In the genomic region with DNA sequence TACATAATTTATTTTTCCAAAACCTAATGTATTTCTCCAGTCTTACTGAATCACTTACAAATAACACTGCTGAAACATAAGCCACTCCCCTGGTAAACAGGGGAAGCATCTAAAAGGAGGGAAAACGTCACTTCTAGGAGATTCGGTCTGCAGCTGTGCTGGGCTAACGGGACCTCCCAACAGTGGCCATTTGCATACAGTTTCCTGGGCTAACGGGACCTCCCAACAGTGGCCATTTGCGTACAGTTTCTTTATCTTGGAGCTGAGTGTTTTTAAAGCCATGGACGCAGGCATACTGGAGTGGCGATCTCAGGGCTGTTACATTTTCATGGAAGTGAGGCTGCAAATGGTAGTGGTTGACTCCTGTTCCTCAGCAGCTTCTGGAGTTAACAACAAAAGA, we compare ENCODE assay signal across 22 cellular contexts.
DNase-seq lines count a peak whose midpoint lies in the region; ATAC-seq, FAIRE-seq and TF ChIP-seq lines count a peak whose summit lies in the region.
"Had no signal": no experiment of that assay in that cellular context is flagged by ENCODE, and none has a peak within 500 bp of the region (broad histone marks: within the 10 kb centered on the region; RNA-seq: fewer than 3 reads in every experiment).

No MANE protein-coding gene starts in this region.

- H3K27ac ChIP-seq in breast epithelium (no peak overlapping the region), K562 (ENCODE audit: extremely low read depth, low read depth, low read length) (peak overlapping the region; percentile 83)
- H3K27ac ChIP-seq: 22Rv1, A549, C4-2B, HL-60, KMS-11 had no signal

- TF ChIP-seq EP300 in K562 (IDR thresholded peaks at IDR 0.05; ENCODE audit: low read length): no peak

- BruUV-seq in MCF 10A (replicated peaks; lab: Mats Ljungman, UMichigan) (no TSS peak), K562 (replicated peaks; lab: Mats Ljungman, UMichigan) (no TSS peak)

- no peak overlapping the region for H3K4me3 Mint-ChIP-seq in MCF 10A (ENCODE audit: unreplicated experiment)
- H3K4me3 Mint-ChIP-seq: CD4-positive, alpha-beta T cell; HFFc6 had no signal

- ATAC-seq in K562: peak; percentile 67
- ATAC-seq: A549, HCT116 had no signal

- CTCF ChIA-PET in MCF 10A (lab: Yijun Ruan, JAX) (interaction anchor here (0.6 kb wide), 1 partner anchor 429 kb away, joined by 4 read pairs; no protein-coding TSS in a partner anchor), K562 (lab: Yijun Ruan, JAX; ENCODE audit: low intra/inter-chr PET ratio) (no interaction called here)

- H3K4me1 ChIP-seq in breast epithelium (no peaks in the 10 kb centered on the region), K562 (replicated peaks in 1 of 2; ENCODE audit: control insufficient read depth in 2 of 2, insufficient read depth in 2 of 2, low read length in 2 of 2) (peaks cover 4 to 13% of the 10 kb centered on the region in 2 experiments; a peak in 4 of 5 replicates)
- H3K4me1 ChIP-seq: A549, Caco-2 had no signal

- peak overlapping the region; percentile 90 for H2AFZ ChIP-seq in K562 (ENCODE audit: low read depth, low read length)

- H3K4me2 ChIP-seq in K562 (ENCODE audit: insufficient read depth, low read length): peak overlapping the region; percentile 76
- H3K4me2 ChIP-seq: A549, KMS-11 had no signal

- H3K36me3 ChIP-seq in breast epithelium: no peaks in the 10 kb centered on the region
- no peaks in the 10 kb centered on the region for H3K36me3 ChIP-seq in K562 (ENCODE audit: control insufficient read depth, insufficient read depth, low read length)

- H3K9me3 Mint-ChIP-seq in MCF 10A (ENCODE audit: unreplicated experiment): peaks cover 5% of the 10 kb centered on the region

- H3K4me3 ChIP-seq in breast epithelium: no peak overlapping the region
- no peak overlapping the region for H3K4me3 ChIP-seq in K562
- H3K4me3 ChIP-seq: A549 had no signal

- no peaks in the 10 kb centered on the region for H3K36me3 Mint-ChIP-seq in MCF 10A (ENCODE audit: insufficient read depth, unreplicated experiment)

- POLR2A ChIA-PET in MCF 10A (lab: Yijun Ruan, JAX): no interaction called here
- POLR2A ChIA-PET in K562 (lab: Yijun Ruan, JAX): no interaction called here

- TF ChIP-seq RAD21 in K562 (CRISPR knock-in tag; conservative IDR thresholded peaks at IDR 0.05 in 1 of 2, IDR thresholded peaks at IDR 0.05 in 1 of 2): no peak

- peak overlapping the region; percentile 4 for H3K27ac Mint-ChIP-seq in MCF 10A (ENCODE audit: low read depth, unreplicated experiment)
- H3K27ac Mint-ChIP-seq: CD4-positive, alpha-beta T cell; HFFc6 had no signal

- TF ChIP-seq POLR2A in breast epithelium (IDR thresholded peaks at IDR 0.05) (no peak), K562 (conservative IDR thresholded peaks at IDR 0.05) (no peak)

- no peaks in the 10 kb centered on the region for H4K20me1 ChIP-seq in K562 (replicated peaks; ENCODE audit: control insufficient read depth, insufficient read depth, low read length)

- intact Hi-C loops in MCF 10A (cut with micrococcal nuclease): no loop called here
- intact Hi-C loops in breast epithelium (cut with DNase I; ENCODE audit: low total_unique reads): no loop called here
- intact Hi-C loops in K562 (cut with micrococcal nuclease): no loop called here

- in situ Hi-C loops in K562 (cut with MboI): no loop called here
- in situ Hi-C loops in GM13976 (cut with MboI; ENCODE audit: low sequenced_read_pairs, unreplicated experiment): no loop called here

- peaks cover 6% of the 10 kb centered on the region for H3K4me1 Mint-ChIP-seq in MCF 10A (ENCODE audit: insufficient read depth, unreplicated experiment)

- H3K27me3 ChIP-seq in breast epithelium (no peaks in the 10 kb centered on the region), K562 (ENCODE audit: control insufficient read depth in 2 of 2, insufficient read depth in 2 of 2, low read length in 2 of 2) (no peaks in the 10 kb centered on the region)

- H3K27me3 Mint-ChIP-seq in MCF 10A (ENCODE audit: insufficient read depth, unreplicated experiment): no peaks in the 10 kb centered on the region
- H3K27me3 Mint-ChIP-seq: CD4-positive, alpha-beta T cell had no signal

- no peaks in the 10 kb centered on the region for H3K9me1 ChIP-seq in K562 (ENCODE audit: control insufficient read depth, insufficient read depth, low read length)

- no peak for FAIRE-seq in K562 (lab: Jason Lieb, UNC)
- FAIRE-seq: A549, D721Med, G401.6, GM12891, GM18507, H54 had no signal

- TF ChIP-seq CTCF in MCF 10A (IDR thresholded peaks at IDR 0.05; ENCODE audit: unreplicated experiment): no peak
- no peak for TF ChIP-seq CTCF in breast epithelium (IDR thresholded peaks at IDR 0.05)
- TF ChIP-seq CTCF in K562 (IDR thresholded peaks at IDR 0.05 in 2 of 3, conservative IDR thresholded peaks at IDR 0.05 in 1 of 3; ENCODE audit: insufficient read depth in 2 of 3, low read depth in 1 of 3, low read length in 3 of 3): no peak
- no peak for TF ChIP-seq CTCF in GM13976 (IDR thresholded peaks at IDR 0.05; ENCODE audit: borderline replicate concordance, control extremely low read depth, extremely low read depth, insufficient read depth, missing control alignments)

- H3K9me3 ChIP-seq in breast epithelium (peaks cover 0 to 8% of the 10 kb centered on the region in 2 donors), K562 (replicated peaks; ENCODE audit: control insufficient read depth, insufficient read depth, low read depth, low read length) (no peaks in the 10 kb centered on the region)
- H3K9me3 ChIP-seq: A549, Caco-2 had no signal

- no peak for DNase-seq in MCF 10A (ENCODE audit: unreplicated experiment)
- DNase-seq in breast epithelium (ENCODE audit: low spot score in 2 of 2): no peak
- DNase-seq in K562 (ENCODE audit: extremely low read depth in 1 of 4, low spot score in 3 of 4): peak in 1 of 4 experiments; percentile 13
- peak; percentile 22 for DNase-seq in iPS DF 4.7 (ENCODE audit: extremely low read depth, low spot score)
- no peak for DNase-seq in GM13976 (ENCODE audit: low spot score)
- no peak for DNase-seq in stimulated activated CD8-positive, alpha-beta memory T cell treated with anti-CD3 and anti-CD28 coated beads, Interleukin-4, amount 100 ng/mL, for 48 hours
- DNase-seq in pons (ENCODE audit: low spot score): no peak
- DNase-seq: AML-193; Caco-2; CD4-positive, alpha-beta T cell; HFFc6 had no signal

- WGBS in K562 (ENCODE audit: insufficient coverage, low coverage, missing lambda C conversion rate): 5% methylated on average over 6 of the region's 7 CpGs

- H3K9ac ChIP-seq in K562 (ENCODE audit: insufficient read depth in 1 of 2, low read depth in 2 of 2, low read length in 2 of 2): no peak overlapping the region
- H3K9ac ChIP-seq: KMS-11 had no signal

- no peaks in the 10 kb centered on the region for H3K79me2 ChIP-seq in K562 (ENCODE audit: control insufficient read depth, insufficient read depth, low read length)

TF ChIP-seq in K562, 482 proteins besides CTCF, POLR2A, EP300 and RAD21:
- TF ChIP-seq FIP1L1 (IDR thresholded peaks at IDR 0.05; ENCODE audit: low read depth, low read length, poor library complexity, severe bottlenecking): no peak
- no peak for TF ChIP-seq ARID2 (IDR thresholded peaks at IDR 0.05)
- TF ChIP-seq SP2 (IDR thresholded peaks at IDR 0.05; ENCODE audit: extremely low read depth, low read depth, low read length, poor library complexity, severe bottlenecking): no peak
- TF ChIP-seq EP400 (IDR thresholded peaks at IDR 0.05): no peak
- TF ChIP-seq ELF2 (CRISPR knock-in tag; IDR thresholded peaks at IDR 0.05): no peak
TF ChIP-seq in K562: peak in this region for 0.
